In genomic region chr2:112275314-112275886, GRCh38 we compare ENCODE assay signal across 1 cellular context.
TF ChIP-seq lines count a peak whose summit lies in the region.

Gene ZC3H6, plus strand, starts transcription at chr2:112275597. Its CDS starts 398 bp downstream, at chr2:112275995.

TF ChIP-seq in HepG2, 621 proteins besides CTCF, POLR2A, EP300 and RAD21 (continued from another document and continues in another):
- TF ChIP-seq DZIP1 (CRISPR knock-in tag; IDR thresholded peaks at IDR 0.05) (peak; percentile 95), BORCS8-MEF2B (CRISPR knock-in tag; IDR thresholded peaks at IDR 0.05) (peak; percentile 96), NCOA5 (CRISPR knock-in tag; IDR thresholded peaks at IDR 0.05) (0 out of 2 replicates have a peak, but pooled peaks have one; percentile 82), TCF7 (IDR thresholded peaks at IDR 0.05; ENCODE audit: low read depth) (no peak), ZFYVE20 (CRISPR knock-in tag; IDR thresholded peaks at IDR 0.05; ENCODE audit: borderline replicate concordance, low read depth) (peak; percentile 87), HNF4G (IDR thresholded peaks at IDR 0.05; ENCODE audit: borderline replicate concordance, low read depth, low read length) (peak; percentile 77), HNF4G (CRISPR knock-in tag; IDR thresholded peaks at IDR 0.05; ENCODE audit: borderline replicate concordance, low read depth) (peak; percentile 93), WIZ (CRISPR knock-in tag; IDR thresholded peaks at IDR 0.05) (no peak; the same call in 1 of the 2 replicates), ETV5 (CRISPR knock-in tag; IDR thresholded peaks at IDR 0.05; ENCODE audit: borderline replicate concordance) (peak; percentile 84), XBP1 (CRISPR knock-in tag; IDR thresholded peaks at IDR 0.05) (0 out of 2 replicates have a peak, but pooled peaks have one; percentile 61), AFF4 (CRISPR knock-in tag; IDR thresholded peaks at IDR 0.05) (peak; percentile 84), LRRFIP1 (CRISPR knock-in tag; conservative IDR thresholded peaks at IDR 0.05) (no peak; the same call in 1 of the 2 replicates), ZNF549 (CRISPR knock-in tag; IDR thresholded peaks at IDR 0.05) (no peak), ZBTB4 (CRISPR knock-in tag; IDR thresholded peaks at IDR 0.05; ENCODE audit: borderline replicate concordance) (peak; percentile 95), FOXP1 (IDR thresholded peaks at IDR 0.05) (no peak), FOXP1 (CRISPR knock-in tag; IDR thresholded peaks at IDR 0.05) (peak; percentile 53), RXRA (CRISPR knock-in tag; IDR thresholded peaks at IDR 0.05) (peak; percentile 92), KAT8 (CRISPR knock-in tag; IDR thresholded peaks at IDR 0.05) (peak; percentile 99), HMGA1 (CRISPR knock-in tag; conservative IDR thresholded peaks at IDR 0.05) (no peak), PLRG1 (conservative IDR thresholded peaks at IDR 0.05) (no peak), ZMYM4 (CRISPR knock-in tag; IDR thresholded peaks at IDR 0.05) (peak; percentile 97), SIN3A (IDR thresholded peaks at IDR 0.05; ENCODE audit: borderline replicate concordance, low read depth, low read length) (no peak), IRF9 (CRISPR knock-in tag; IDR thresholded peaks at IDR 0.05; ENCODE audit: borderline replicate concordance) (peak; percentile 97), ATF5 (CRISPR knock-in tag; IDR thresholded peaks at IDR 0.05; ENCODE audit: low read depth) (peak; percentile 85; the same call in 1 of the 2 replicates), NFKB2 (CRISPR knock-in tag; IDR thresholded peaks at IDR 0.05; ENCODE audit: borderline replicate concordance) (peak; percentile 93), MXD4 (CRISPR knock-in tag; IDR thresholded peaks at IDR 0.05) (peak; percentile 87), CBX1 (IDR thresholded peaks at IDR 0.05; ENCODE audit: low read depth) (peak; percentile 87), ZNF703 (CRISPR knock-in tag; IDR thresholded peaks at IDR 0.05; ENCODE audit: borderline replicate concordance) (peak; percentile 97; the same call in 1 of the 2 replicates), KLF9 (CRISPR knock-in tag; IDR thresholded peaks at IDR 0.05; ENCODE audit: low read depth) (peak; percentile 93), ZNF205 (CRISPR knock-in tag; IDR thresholded peaks at IDR 0.05) (peak; percentile 89), ZNF746 (CRISPR knock-in tag; IDR thresholded peaks at IDR 0.05) (peak; percentile 78), MED13 (CRISPR knock-in tag; IDR thresholded peaks at IDR 0.05) (peak; percentile 91; the same call in 1 of the 2 replicates), ZNF276 (CRISPR knock-in tag; IDR thresholded peaks at IDR 0.05; ENCODE audit: low read depth) (peak; percentile 90), CEBPG (CRISPR knock-in tag; IDR thresholded peaks at IDR 0.05) (no peak; the same call in 1 of the 2 replicates), ZNF225 (CRISPR knock-in tag; IDR thresholded peaks at IDR 0.05) (peak; percentile 93), HIC2 (CRISPR knock-in tag; IDR thresholded peaks at IDR 0.05; ENCODE audit: low read depth) (peak; percentile 74), THAP8 (CRISPR knock-in tag; IDR thresholded peaks at IDR 0.05; ENCODE audit: borderline replicate concordance) (peak; percentile 95), ZNF577 (CRISPR knock-in tag; IDR thresholded peaks at IDR 0.05; ENCODE audit: borderline replicate concordance, low read depth) (peak; percentile 80; the same call in 1 of the 2 replicates), ADNP (CRISPR knock-in tag; IDR thresholded peaks at IDR 0.05) (no peak), NPAS2 (CRISPR knock-in tag; IDR thresholded peaks at IDR 0.05; ENCODE audit: borderline replicate concordance) (no peak), ZNF274 (CRISPR knock-in tag; IDR thresholded peaks at IDR 0.05) (peak; percentile 71), IRF1 (CRISPR knock-in tag; IDR thresholded peaks at IDR 0.05; ENCODE audit: low read depth) (peak; percentile 84; the same call in 1 of the 2 replicates), KDM4B (CRISPR knock-in tag; IDR thresholded peaks at IDR 0.05) (peak; percentile 96; the same call in 1 of the 2 replicates), KDM3A (CRISPR knock-in tag; IDR thresholded peaks at IDR 0.05; ENCODE audit: low read depth) (peak; percentile 99), POLR2AphosphoS2 (IDR thresholded peaks at IDR 0.05; ENCODE audit: low read depth, low read length) (peak; percentile 67; the same call in 1 of the 2 replicates)
